23 cellular contexts compared by ENCODE assay signal in genomic region chr5:35087971-35088370, GRCh38. TPM values are rescaled to one million over a fixed set of nuclear protein-coding genes. Genes with fewer than 3 reads are reported as not detected.
DNase-seq lines count a peak whose midpoint lies in the region; ATAC-seq and TF ChIP-seq lines count a peak whose summit lies in the region.
"Had no signal": no experiment of that assay in that cellular context is flagged by ENCODE, and none has a peak within 500 bp of the region (broad histone marks: within the 10 kb centered on the region; RNA-seq: fewer than 3 reads in every experiment).

No MANE protein-coding gene starts in this region.

- intact Hi-C loops in posterior cingulate gyrus (cut with DNase I), result loop anchor here (5.0 kb wide), 1 partner anchor 94 kb away; no protein-coding TSS in a partner anchor

- H3K79me2 ChIP-seq in GM23248 (ENCODE audit: insufficient read depth), result no peaks in the 10 kb centered on the region

- H3K4me3 ChIP-seq in GM23248, result peak overlapping the region; percentile 32; the same call in 1 of the 2 replicates
- no peak overlapping the region for H3K4me3 ChIP-seq in fibroblast of villous mesenchyme (ENCODE audit: low read depth, low read length)
- H3K4me3 ChIP-seq in skeletal muscle satellite cell (ENCODE audit: low read length), result no peak overlapping the region
- H3K4me3 ChIP-seq: gastroesophageal sphincter had no signal

- no peak overlapping the region for H3K4me3 Mint-ChIP-seq in activated CD4-positive, alpha-beta memory T cell treated with anti-CD3 and anti-CD28 coated beads, Interleukin-2, amount 10 ng/mL, durations not matched to agents 7 days and 5 days
- H3K4me3 Mint-ChIP-seq: CD4-positive, alpha-beta memory T cell; memory B cell; nephron; T-helper 1 cell treated with Interleukin-12 subunit alpha and Interleukin-12 subunit beta and Interleukin-4 antibody, amounts not matched to agents 30 μg/mL and 1 μg/mL, for 36 hours had no signal

- no peaks in the 10 kb centered on the region for H3K9me3 ChIP-seq in GM23248 (ENCODE audit: low read depth)
- H3K9me3 ChIP-seq in skeletal muscle satellite cell (replicated peaks; ENCODE audit: low read length), result no peaks in the 10 kb centered on the region
- H3K9me3 ChIP-seq: gastroesophageal sphincter had no signal

- H3K36me3 ChIP-seq in GM23248 (ENCODE audit: low read depth) (no peaks in the 10 kb centered on the region), skeletal muscle satellite cell (ENCODE audit: insufficient read depth, low read length) (no peaks in the 10 kb centered on the region)
- H3K36me3 ChIP-seq: gastroesophageal sphincter had no signal

- H3K4me1 Mint-ChIP-seq in activated CD4-positive, alpha-beta memory T cell treated with anti-CD3 and anti-CD28 coated beads, Interleukin-2, amount 10 ng/mL, durations not matched to agents 7 days and 5 days, result no peaks in the 10 kb centered on the region
- H3K4me1 Mint-ChIP-seq: CD4-positive, alpha-beta memory T cell; nephron had no signal

- CTCF ChIA-PET in activated CD4-positive, alpha-beta memory T cell treated with anti-CD3 and anti-CD28 coated beads, Interleukin-2, amount 10 ng/mL, durations not matched to agents 7 days and 5 days (lab: Charles Lee), result interaction anchor here (2.2 kb wide), 1 partner anchor 838 kb away, joined by 7 read pairs; no protein-coding TSS in a partner anchor

- H3K27ac ChIP-seq in GM23248, result peak overlapping the region; percentile 72
- H3K27ac ChIP-seq: gastroesophageal sphincter, KMS-11 had no signal

- no peaks in the 10 kb centered on the region for H3K9me3 Mint-ChIP-seq in activated CD4-positive, alpha-beta memory T cell treated with anti-CD3 and anti-CD28 coated beads, Interleukin-2, amount 10 ng/mL, durations not matched to agents 7 days and 5 days
- H3K9me3 Mint-ChIP-seq: CD4-positive, alpha-beta memory T cell; memory B cell; nephron; T-helper 1 cell treated with Interleukin-12 subunit alpha and Interleukin-12 subunit beta and Interleukin-4 antibody, amounts not matched to agents 30 μg/mL and 1 μg/mL, for 36 hours had no signal

- peak overlapping the region; percentile 34 for H2AFZ ChIP-seq in GM23248

- no peak for ATAC-seq in HG02763 (IDR thresholded peaks at IDR 0.05; ENCODE audit: unreplicated experiment)
- ATAC-seq: gastroesophageal sphincter had no signal

- peak; percentile 83 for DNase-seq in GM23248
- DNase-seq in amniotic epithelial cell (ENCODE audit: low read depth), result peak; percentile 14
- peak; percentile 28 for DNase-seq in fibroblast of villous mesenchyme (ENCODE audit: low read depth)
- no peak for DNase-seq in posterior cingulate gyrus
- no peak for DNase-seq in activated CD4-positive, alpha-beta memory T cell treated with anti-CD3 and anti-CD28 coated beads, Interleukin-2, amount 10 ng/mL, durations not matched to agents 7 days and 5 days
- DNase-seq in GDM1 (lab: John Stamatoyannopoulos, UW), result no peak
- DNase-seq: activated naive CD4-positive, alpha-beta T cell treated with Interleukin-2 at 50 U/mL for 16 hours; CD4-positive, alpha-beta memory T cell; effector CD4-positive, alpha-beta T cell; NCI-H1417 treated with DMSO at 0.1 percent for 48 hours; NCI-H345; Right ventricle myocardium superior; stimulated activated CD4-positive, alpha-beta T cell treated with anti-CD3 and anti-CD28 coated beads, Interleukin-1b, Interleukin-23, amount 100 ng/mL, for 48 hours; substantia nigra had no signal

- H3K27me3 ChIP-seq in GM23248 (replicated peaks; ENCODE audit: insufficient read depth), result no peaks in the 10 kb centered on the region
- H3K27me3 ChIP-seq in skeletal muscle satellite cell (ENCODE audit: control insufficient read depth, insufficient read depth, low read length), result peaks cover 21% of the 10 kb centered on the region
- H3K27me3 ChIP-seq: gastroesophageal sphincter had no signal

- WGBS in GM23248 (ENCODE audit: low coverage in 1 of 2, low lambda C conversion rate in 2 of 2, missing lambda C conversion rate in 2 of 2), 2 experiments, result 2 to 8% methylated on average over 3 of the region's 3 CpGs

- no peaks in the 10 kb centered on the region for H4K20me1 ChIP-seq in GM23248 (ENCODE audit: insufficient read depth)

- peaks cover 6% of the 10 kb centered on the region for H3F3A ChIP-seq in GM23248 (ENCODE audit: insufficient read depth)

- H3K27me3 Mint-ChIP-seq in activated CD4-positive, alpha-beta memory T cell treated with anti-CD3 and anti-CD28 coated beads, Interleukin-2, amount 10 ng/mL, durations not matched to agents 7 days and 5 days, result peaks cover 13% of the 10 kb centered on the region

- in situ Hi-C loops in GM23248 (cut with MboI), result loop anchor here (25.0 kb wide), 2 partner anchors 349 to 549 kb away; no protein-coding TSS in a partner anchor

- no peaks in the 10 kb centered on the region for H3K36me3 Mint-ChIP-seq in activated CD4-positive, alpha-beta memory T cell treated with anti-CD3 and anti-CD28 coated beads, Interleukin-2, amount 10 ng/mL, durations not matched to agents 7 days and 5 days (ENCODE audit: low read depth)
- H3K36me3 Mint-ChIP-seq: CD4-positive, alpha-beta memory T cell; memory B cell had no signal

- peaks cover 19% of the 10 kb centered on the region for H3K4me1 ChIP-seq in GM23248 (ENCODE audit: insufficient read depth)
- H3K4me1 ChIP-seq in skeletal muscle satellite cell (ENCODE audit: control insufficient read depth, insufficient read depth, low read length), result peaks cover 14% of the 10 kb centered on the region
- H3K4me1 ChIP-seq: gastroesophageal sphincter had no signal

- POLR2A ChIA-PET in activated CD4-positive, alpha-beta memory T cell treated with anti-CD3 and anti-CD28 coated beads, Interleukin-2, amount 10 ng/mL, durations not matched to agents 7 days and 5 days (lab: Charles Lee), result no interaction called here

- TF ChIP-seq CTCF in fibroblast of villous mesenchyme (IDR thresholded peaks at IDR 0.05; ENCODE audit: insufficient read depth, low read depth, low read length), result no peak

- H3K9ac ChIP-seq in GM23248, result peak overlapping the region; percentile 63
- peak overlapping the region; percentile 23 for H3K9ac ChIP-seq in skeletal muscle satellite cell (ENCODE audit: low read depth, low read length)
- H3K9ac ChIP-seq: KMS-11 had no signal

- no peak overlapping the region for H3K27ac Mint-ChIP-seq in activated CD4-positive, alpha-beta memory T cell treated with anti-CD3 and anti-CD28 coated beads, Interleukin-2, amount 10 ng/mL, durations not matched to agents 7 days and 5 days
- H3K27ac Mint-ChIP-seq: CD4-positive, alpha-beta memory T cell; memory B cell; T-helper 1 cell treated with Interleukin-12 subunit alpha and Interleukin-12 subunit beta and Interleukin-4 antibody, amounts not matched to agents 30 μg/mL and 1 μg/mL, for 36 hours had no signal

- H3K9me2 ChIP-seq in GM23248 (ENCODE audit: insufficient read depth), result no peaks in the 10 kb centered on the region

- H3K4me2 ChIP-seq in GM23248 (ENCODE audit: unreplicated experiment), result peak overlapping the region; percentile 67
- H3K4me2 ChIP-seq in skeletal muscle satellite cell (ENCODE audit: low read length), result peak overlapping the region; percentile 11
- H3K4me2 ChIP-seq: KMS-11 had no signal

RNA-seq across cellular contexts. Expression of gene AGXT2, which starts 40.2 kb away (rescaled TPM):
- total RNA-seq in GM23248 (2014; rRNA removed; shearing (Covaris generic)), result not detected in 2 replicates
- not detected in 2 replicates for polyA plus RNA-seq in GM23248 (2016; fragmentation: Nextera tagmentation; extraction: Ambion mirVana)
- under 0.01 TPM in 1 of 2 replicates, not detected in the other for total RNA-seq in fibroblast of villous mesenchyme
- total RNA-seq in skeletal muscle satellite cell (2012; rRNA removed), result not detected in 2 replicates
- total RNA-seq in activated CD4-positive, alpha-beta memory T cell treated with anti-CD3 and anti-CD28 coated beads, Interleukin-2, amount 10 ng/mL, durations not matched to agents 7 days and 5 days, result not detected
- total RNA-seq: bronchial epithelial cell; CD4-positive, alpha-beta memory T cell; gastroesophageal sphincter; right cardiac atrium; Right ventricle myocardium superior had no signal
- polyA plus RNA-seq: CD4-positive, alpha-beta memory T cell; right cardiac atrium had no signal

Comparison
In these comparisons a context has a peak if more than half of its experiments do, and no peak if none do; other contexts are left out.
1. DNase-seq: peak in GM23248 (single experiment), amniotic epithelial cell (single experiment) and fibroblast of villous mesenchyme (single experiment); none in posterior cingulate gyrus (0 of 10), activated CD4-positive, alpha-beta memory T cell treated with anti-CD3 and anti-CD28 coated beads, Interleukin-2, amount 10 ng/mL, durations not matched to agents 7 days and 5 days (single experiment) and GDM1 (single experiment).